Comparison of ENCODE assay signal across 8 cellular contexts in the genomic region with DNA sequence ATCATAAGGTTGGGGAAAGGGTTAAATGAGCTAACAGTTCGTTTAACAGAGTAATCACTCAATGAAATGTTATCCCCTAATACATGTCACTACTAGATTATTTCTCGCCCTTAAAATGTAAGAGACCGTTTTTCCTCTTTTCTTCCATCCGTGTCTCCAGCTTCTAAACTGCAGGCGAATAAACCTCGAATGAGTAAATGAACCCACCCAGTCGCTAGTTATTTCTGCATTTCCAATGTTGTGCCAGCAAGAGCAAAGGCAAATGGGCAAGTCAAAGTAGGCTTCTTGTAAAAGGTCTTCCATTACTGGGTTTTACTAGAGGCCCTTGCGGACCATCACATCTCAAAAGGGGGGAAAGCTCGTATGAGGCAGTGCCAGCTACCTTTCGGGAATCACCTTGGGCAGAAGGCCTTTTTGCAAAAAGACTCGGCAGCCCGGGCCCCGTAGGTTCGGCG. TPM values are rescaled to one million over a fixed set of nuclear protein-coding genes. Genes with fewer than 3 reads are reported as not detected.
DNase-seq lines count a peak whose midpoint lies in the region; ATAC-seq, FAIRE-seq and TF ChIP-seq lines count a peak whose summit lies in the region.

No MANE protein-coding gene starts in this region.

- peak overlapping the region; percentile 94 for H3K27ac ChIP-seq in lower lobe of right lung

- H3K9ac ChIP-seq in adipocyte (ENCODE audit: low read length), result peak overlapping the region; percentile 97

- no peak for ATAC-seq in lower lobe of right lung
- no peak for ATAC-seq in GM21390 (IDR thresholded peaks at IDR 0.05; ENCODE audit: unreplicated experiment)
- ATAC-seq in left lobe of liver, result no peak
- no peak for ATAC-seq in GM18868 (IDR thresholded peaks at IDR 0.05; ENCODE audit: unreplicated experiment)

- H3K27me3 ChIP-seq in adipocyte (replicated peaks; ENCODE audit: control insufficient read depth, insufficient read depth, low read length) (peaks cover 2% of the 10 kb centered on the region), lower lobe of right lung (ENCODE audit: low read depth) (no peaks in the 10 kb centered on the region)

- CTCF ChIA-PET in HEK293T (lab: Yijun Ruan, JAX), result interaction anchor here (0.8 to 1.2 kb wide), 2 partner anchors 217 to 437 kb away, joined by 3 read pairs; no protein-coding TSS in a partner anchor

- POLR2A ChIA-PET in HEK293T (lab: Yijun Ruan, JAX), result interaction anchor here (0.5 to 1.9 kb wide), 8 partner anchors 10 to 444 kb away, joined by 3 to 10 read pairs (median 4); no protein-coding TSS in a partner anchor

- H3K36me3 ChIP-seq in adipocyte (ENCODE audit: control insufficient read depth, insufficient read depth, low read length, severe bottlenecking) (no peaks in the 10 kb centered on the region), lower lobe of right lung (no peaks in the 10 kb centered on the region)

- DNase-seq in AG09309 (ENCODE audit: low read depth) (no peak), HEK293T (ENCODE audit: extremely low spot score) (no peak), adipocyte (ENCODE audit: low read depth) (no peak), lower lobe of right lung (no peak), urothelium cell line (ENCODE audit: low spot score) (no peak), left lobe of liver (ENCODE audit: low spot score) (no peak)

- H3K4me1 ChIP-seq in adipocyte (ENCODE audit: control insufficient read depth, insufficient read depth, low read length) (peaks cover 27% of the 10 kb centered on the region), lower lobe of right lung (peaks cover 35% of the 10 kb centered on the region)

- H3K4me3 ChIP-seq in AG09309 (ENCODE audit: control insufficient read depth, low read depth, low read length) (peak overlapping the region; percentile 74), adipocyte (ENCODE audit: low read length) (peak overlapping the region; percentile 96), lower lobe of right lung (peak overlapping the region; percentile 94)

- intact Hi-C loops in lower lobe of right lung (cut with DNase I), result no loop called here

- peak; percentile 20 for FAIRE-seq in urothelium cell line (lab: Jason Lieb, UNC)

- no peak for TF ChIP-seq CTCF in AG09309 (IDR thresholded peaks at IDR 0.05; ENCODE audit: control insufficient read depth, insufficient read depth, low read depth, low read length, missing control alignments)
- TF ChIP-seq CTCF in lower lobe of right lung (IDR thresholded peaks at IDR 0.05), result no peak

- H3K9me3 ChIP-seq in adipocyte (ENCODE audit: control insufficient read depth, low read length) (no peaks in the 10 kb centered on the region), lower lobe of right lung (no peaks in the 10 kb centered on the region)

TF ChIP-seq in HEK293T, 16 proteins besides CTCF, POLR2A, EP300 and RAD21:
- TF ChIP-seq ELF4 (IDR thresholded peaks at IDR 0.05) (peak; percentile 43; the same call in 1 of the 2 replicates), CTBP1 (IDR thresholded peaks at IDR 0.05; ENCODE audit: borderline replicate concordance) (no peak), L3MBTL2 (conservative IDR thresholded peaks at IDR 0.05) (peak; percentile 75), TARDBP (IDR thresholded peaks at IDR 0.05) (no peak)

RNA-seq across cellular contexts. Expression of a gene that starts 0.4 kb away (rescaled TPM):
- total RNA-seq in lower lobe of right lung (21.7 TPM), left lobe of liver (9.1 TPM)
